1 cellular context compared by ENCODE assay signal in the genomic region with DNA sequence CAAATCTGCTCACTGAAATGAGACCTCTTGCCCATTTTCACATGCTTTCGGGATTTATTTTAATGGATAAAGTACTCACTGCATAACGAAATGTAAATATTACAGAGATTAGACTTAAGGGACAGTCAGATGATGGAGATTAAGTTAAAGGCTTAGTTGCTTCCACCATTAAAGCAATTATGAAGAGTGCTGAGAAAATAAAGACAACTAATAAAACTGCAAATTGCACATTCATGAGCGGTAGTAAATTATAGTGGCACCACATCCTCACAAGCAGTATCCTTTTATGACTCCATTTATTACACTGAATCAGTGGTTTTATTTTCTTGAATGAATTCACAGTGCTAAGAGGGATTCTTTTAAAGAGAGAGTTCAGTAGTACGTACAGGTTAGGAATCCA.
TF ChIP-seq lines count a peak whose summit lies in the region.

No MANE protein-coding gene starts in this region.

TF ChIP-seq in HEK293, 187 proteins besides CTCF, POLR2A, EP300 and RAD21 (continued from another document and continues in another):
- peak; percentile 73; the same call in 1 of the 2 replicates for TF ChIP-seq HIC1 (tag by site-specific recombination; IDR thresholded peaks at IDR 0.05)
- no peak for TF ChIP-seq ZNF571 (tag by site-specific recombination; IDR thresholded peaks at IDR 0.05)
- TF ChIP-seq ZNF548 (tag by site-specific recombination; IDR thresholded peaks at IDR 0.05), result no peak
- TF ChIP-seq GLI4 (tag by site-specific recombination; IDR thresholded peaks at IDR 0.05), result no peak
- TF ChIP-seq HOXC10 (CRISPR knock-in tag; IDR thresholded peaks at IDR 0.05), result no peak
- peak; percentile 95 for TF ChIP-seq PRDM6 (tag by site-specific recombination; IDR thresholded peaks at IDR 0.05)
- peak; percentile 78 for TF ChIP-seq ZXDB (tag by site-specific recombination; IDR thresholded peaks at IDR 0.05)
- no peak for TF ChIP-seq ZNF211 (tag by site-specific recombination; IDR thresholded peaks at IDR 0.05; ENCODE audit: low read depth)
- no peak for TF ChIP-seq ZNF777 (tag by site-specific recombination; IDR thresholded peaks at IDR 0.05; ENCODE audit: borderline replicate concordance)
- 0 out of 2 replicates have a peak, but pooled peaks have one; percentile 10 for TF ChIP-seq ZNF184 (tag by site-specific recombination; IDR thresholded peaks at IDR 0.05)
- TF ChIP-seq ZNF837 (tag by site-specific recombination; IDR thresholded peaks at IDR 0.05), result no peak
- peak; percentile 64; the same call in 1 of the 2 replicates for TF ChIP-seq ZNF391 (tag by site-specific recombination; IDR thresholded peaks at IDR 0.05; ENCODE audit: borderline replicate concordance, low read depth)
- no peak for TF ChIP-seq ZNF621 (tag by site-specific recombination; IDR thresholded peaks at IDR 0.05)
- peak; percentile 94 for TF ChIP-seq WT1 (tag by site-specific recombination; IDR thresholded peaks at IDR 0.05)
- 0 out of 2 replicates have a peak, but pooled peaks have one; percentile 35 for TF ChIP-seq ZNF629 (tag by site-specific recombination; IDR thresholded peaks at IDR 0.05)
- TF ChIP-seq ZNF335 (tag by site-specific recombination; conservative IDR thresholded peaks at IDR 0.05), result no peak
- no peak for TF ChIP-seq ZBTB20 (tag by site-specific recombination; IDR thresholded peaks at IDR 0.05)
- TF ChIP-seq OSR2 (tag by site-specific recombination; IDR thresholded peaks at IDR 0.05), result peak; percentile 98
- TF ChIP-seq, protein P1, sequence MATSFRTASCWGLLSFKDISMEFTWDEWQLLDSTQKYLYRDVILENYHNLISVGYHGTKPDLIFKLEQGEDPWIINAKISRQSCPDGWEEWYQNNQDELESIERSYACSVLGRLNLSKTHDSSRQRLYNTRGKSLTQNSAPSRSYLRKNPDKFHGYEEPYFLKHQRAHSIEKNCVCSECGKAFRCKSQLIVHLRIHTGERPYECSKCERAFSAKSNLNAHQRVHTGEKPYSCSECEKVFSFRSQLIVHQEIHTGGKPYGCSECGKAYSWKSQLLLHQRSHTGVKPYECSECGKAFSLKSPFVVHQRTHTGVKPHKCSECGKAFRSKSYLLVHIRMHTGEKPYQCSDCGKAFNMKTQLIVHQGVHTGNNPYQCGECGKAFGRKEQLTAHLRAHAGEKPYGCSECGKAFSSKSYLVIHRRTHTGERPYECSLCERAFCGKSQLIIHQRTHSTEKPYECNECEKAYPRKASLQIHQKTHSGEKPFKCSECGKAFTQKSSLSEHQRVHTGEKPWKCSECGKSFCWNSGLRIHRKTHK (tag by site-specific recombination; IDR thresholded peaks at IDR 0.05), result no peak
- TF ChIP-seq ZNF366 (tag by site-specific recombination; conservative IDR thresholded peaks at IDR 0.05), result 0 out of 2 replicates have a peak, but pooled peaks have one; percentile 38
- TF ChIP-seq ZNF791 (tag by site-specific recombination; IDR thresholded peaks at IDR 0.05), result no peak
- TF ChIP-seq ZNF843 (tag by site-specific recombination; IDR thresholded peaks at IDR 0.05), result peak; percentile 98
- TF ChIP-seq, protein P2, sequence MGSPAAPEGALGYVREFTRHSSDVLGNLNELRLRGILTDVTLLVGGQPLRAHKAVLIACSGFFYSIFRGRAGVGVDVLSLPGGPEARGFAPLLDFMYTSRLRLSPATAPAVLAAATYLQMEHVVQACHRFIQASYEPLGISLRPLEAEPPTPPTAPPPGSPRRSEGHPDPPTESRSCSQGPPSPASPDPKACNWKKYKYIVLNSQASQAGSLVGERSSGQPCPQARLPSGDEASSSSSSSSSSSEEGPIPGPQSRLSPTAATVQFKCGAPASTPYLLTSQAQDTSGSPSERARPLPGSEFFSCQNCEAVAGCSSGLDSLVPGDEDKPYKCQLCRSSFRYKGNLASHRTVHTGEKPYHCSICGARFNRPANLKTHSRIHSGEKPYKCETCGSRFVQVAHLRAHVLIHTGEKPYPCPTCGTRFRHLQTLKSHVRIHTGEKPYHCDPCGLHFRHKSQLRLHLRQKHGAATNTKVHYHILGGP (tag by site-specific recombination; IDR thresholded peaks at IDR 0.05), result peak; percentile 84
- peak; percentile 82; the same call in 1 of the 2 replicates for TF ChIP-seq ZNF501 (tag by site-specific recombination; IDR thresholded peaks at IDR 0.05)
- peak; percentile 62; the same call in 1 of the 2 replicates for TF ChIP-seq ZNF561 (tag by site-specific recombination; IDR thresholded peaks at IDR 0.05; ENCODE audit: borderline replicate concordance)
- 0 out of 2 replicates have a peak, but pooled peaks have one; percentile 35 for TF ChIP-seq KLF10 (tag by site-specific recombination; IDR thresholded peaks at IDR 0.05)
- no peak for TF ChIP-seq ZNF658 (tag by site-specific recombination; IDR thresholded peaks at IDR 0.05)
- no peak for TF ChIP-seq ZBTB7A (tag by site-specific recombination; IDR thresholded peaks at IDR 0.05; ENCODE audit: low read depth)
- TF ChIP-seq, protein P3, sequence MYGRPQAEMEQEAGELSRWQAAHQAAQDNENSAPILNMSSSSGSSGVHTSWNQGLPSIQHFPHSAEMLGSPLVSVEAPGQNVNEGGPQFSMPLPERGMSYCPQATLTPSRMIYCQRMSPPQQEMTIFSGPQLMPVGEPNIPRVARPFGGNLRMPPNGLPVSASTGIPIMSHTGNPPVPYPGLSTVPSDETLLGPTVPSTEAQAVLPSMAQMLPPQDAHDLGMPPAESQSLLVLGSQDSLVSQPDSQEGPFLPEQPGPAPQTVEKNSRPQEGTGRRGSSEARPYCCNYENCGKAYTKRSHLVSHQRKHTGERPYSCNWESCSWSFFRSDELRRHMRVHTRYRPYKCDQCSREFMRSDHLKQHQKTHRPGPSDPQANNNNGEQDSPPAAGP (tag by site-specific recombination; IDR thresholded peaks at IDR 0.05), result no peak
- peak; percentile 70; the same call in 1 of the 2 replicates for TF ChIP-seq ZBTB17 (tag by site-specific recombination; IDR thresholded peaks at IDR 0.05)
- no peak for TF ChIP-seq ZNF24 (tag by site-specific recombination; IDR thresholded peaks at IDR 0.05)
- no peak for TF ChIP-seq ZNF830 (tag by site-specific recombination; IDR thresholded peaks at IDR 0.05; ENCODE audit: low read depth)
- no peak for TF ChIP-seq ZNF423 (tag by site-specific recombination; IDR thresholded peaks at IDR 0.05)
- TF ChIP-seq, protein P4, sequence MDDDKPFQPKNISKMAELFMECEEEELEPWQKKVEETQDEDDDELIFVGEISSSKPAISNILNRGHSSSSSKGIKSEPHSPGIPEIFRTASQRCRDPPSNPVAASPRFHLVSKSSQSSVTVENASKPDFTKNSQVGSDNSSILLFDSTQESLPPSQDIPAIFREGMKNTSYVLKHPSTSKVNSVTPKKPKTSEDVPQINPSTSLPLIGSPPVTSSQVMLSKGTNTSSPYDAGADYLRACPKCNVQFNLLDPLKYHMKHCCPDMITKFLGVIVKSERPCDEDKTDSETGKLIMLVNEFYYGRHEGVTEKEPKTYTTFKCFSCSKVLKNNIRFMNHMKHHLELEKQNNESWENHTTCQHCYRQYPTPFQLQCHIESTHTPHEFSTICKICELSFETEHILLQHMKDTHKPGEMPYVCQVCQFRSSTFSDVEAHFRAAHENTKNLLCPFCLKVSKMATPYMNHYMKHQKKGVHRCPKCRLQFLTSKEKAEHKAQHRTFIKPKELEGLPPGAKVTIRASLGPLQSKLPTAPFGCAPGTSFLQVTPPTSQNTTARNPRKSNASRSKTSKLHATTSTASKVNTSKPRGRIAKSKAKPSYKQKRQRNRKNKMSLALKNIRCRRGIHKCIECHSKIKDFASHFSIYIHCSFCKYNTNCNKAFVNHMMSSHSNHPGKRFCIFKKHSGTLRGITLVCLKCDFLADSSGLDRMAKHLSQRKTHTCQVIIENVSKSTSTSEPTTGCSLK (tag by site-specific recombination; IDR thresholded peaks at IDR 0.05), result no peak
- no peak for TF ChIP-seq ZNF660 (tag by site-specific recombination; IDR thresholded peaks at IDR 0.05)
- TF ChIP-seq, protein P5, sequence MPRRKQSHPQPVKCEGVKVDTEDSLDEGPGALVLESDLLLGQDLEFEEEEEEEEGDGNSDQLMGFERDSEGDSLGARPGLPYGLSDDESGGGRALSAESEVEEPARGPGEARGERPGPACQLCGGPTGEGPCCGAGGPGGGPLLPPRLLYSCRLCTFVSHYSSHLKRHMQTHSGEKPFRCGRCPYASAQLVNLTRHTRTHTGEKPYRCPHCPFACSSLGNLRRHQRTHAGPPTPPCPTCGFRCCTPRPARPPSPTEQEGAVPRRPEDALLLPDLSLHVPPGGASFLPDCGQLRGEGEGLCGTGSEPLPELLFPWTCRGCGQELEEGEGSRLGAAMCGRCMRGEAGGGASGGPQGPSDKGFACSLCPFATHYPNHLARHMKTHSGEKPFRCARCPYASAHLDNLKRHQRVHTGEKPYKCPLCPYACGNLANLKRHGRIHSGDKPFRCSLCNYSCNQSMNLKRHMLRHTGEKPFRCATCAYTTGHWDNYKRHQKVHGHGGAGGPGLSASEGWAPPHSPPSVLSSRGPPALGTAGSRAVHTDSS (tag by site-specific recombination; IDR thresholded peaks at IDR 0.05), result no peak
- TF ChIP-seq ZIC2 (tag by site-specific recombination; IDR thresholded peaks at IDR 0.05), result no peak
- peak; percentile 51; the same call in 1 of the 2 replicates for TF ChIP-seq GFI1B (tag by site-specific recombination; IDR thresholded peaks at IDR 0.05)
- peak; percentile 96 for TF ChIP-seq ZSCAN30 (tag by site-specific recombination; IDR thresholded peaks at IDR 0.05)
- peak; percentile 54 for TF ChIP-seq GLIS1 (tag by site-specific recombination; IDR thresholded peaks at IDR 0.05)
- TF ChIP-seq ZNF670 (tag by site-specific recombination; IDR thresholded peaks at IDR 0.05; ENCODE audit: low read depth), result no peak
- TF ChIP-seq ZNF18 (tag by site-specific recombination; IDR thresholded peaks at IDR 0.05), result peak; percentile 76
- peak; percentile 60; the same call in 1 of the 2 replicates for TF ChIP-seq YY2 (tag by site-specific recombination; IDR thresholded peaks at IDR 0.05)
- 0 out of 2 replicates have a peak, but pooled peaks have one; percentile 51 for TF ChIP-seq SCRT1 (tag by site-specific recombination; IDR thresholded peaks at IDR 0.05; ENCODE audit: borderline replicate concordance)
- no peak for TF ChIP-seq ZFP41 (tag by site-specific recombination; IDR thresholded peaks at IDR 0.05; ENCODE audit: borderline replicate concordance)
- TF ChIP-seq FEZF1 (tag by site-specific recombination; IDR thresholded peaks at IDR 0.05), result peak; percentile 86
- peak; percentile 64; the same call in 1 of the 2 replicates for TF ChIP-seq ZNF10 (tag by site-specific recombination; IDR thresholded peaks at IDR 0.05)
- TF ChIP-seq ZNF202 (tag by site-specific recombination; IDR thresholded peaks at IDR 0.05; ENCODE audit: borderline replicate concordance), result no peak
- TF ChIP-seq ZNF654 (tag by site-specific recombination; IDR thresholded peaks at IDR 0.05; ENCODE audit: low read depth), result 0 out of 2 replicates have a peak, but pooled peaks have one; percentile 6
- TF ChIP-seq OVOL3 (tag by site-specific recombination; IDR thresholded peaks at IDR 0.05), result peak; percentile 92; the same call in 1 of the 2 replicates
